Comparison of ENCODE assay signal across 16 cellular contexts in the genomic region with DNA sequence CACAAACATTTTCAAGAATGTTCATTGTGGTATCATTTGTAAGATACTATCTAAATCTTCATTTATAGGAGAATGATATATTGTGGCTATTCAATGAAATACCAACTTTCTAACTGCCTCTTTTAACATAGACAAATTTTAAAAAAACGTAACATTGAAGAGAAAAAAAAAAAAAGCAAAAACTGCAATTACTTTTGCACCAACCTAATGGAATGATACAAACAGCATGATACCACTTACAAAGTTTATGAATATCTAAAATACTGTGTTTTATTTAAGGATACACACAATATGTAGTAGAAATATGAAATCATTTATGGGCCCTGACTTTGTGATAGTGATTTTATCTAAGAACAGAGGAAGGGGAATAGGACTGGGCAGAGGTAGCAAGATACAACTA. TPM values are rescaled to one million over a fixed set of nuclear protein-coding genes. Genes with fewer than 3 reads are reported as not detected.
DNase-seq lines count a peak whose midpoint lies in the region; ATAC-seq, FAIRE-seq and TF ChIP-seq lines count a peak whose summit lies in the region.
"Had no signal": no experiment of that assay in that cellular context is flagged by ENCODE, and none has a peak within 500 bp of the region (broad histone marks: within the 10 kb centered on the region; RNA-seq: fewer than 3 reads in every experiment).

No MANE protein-coding gene starts in this region.

- no peak overlapping the region for H3K4me3 Mint-ChIP-seq in activated naive CD4-positive, alpha-beta T cell treated with anti-CD3 and anti-CD28 coated beads, Interleukin-2, amount 50 U/mL, for 24 hours
- no peak overlapping the region for H3K4me3 Mint-ChIP-seq in activated naive CD4-positive, alpha-beta T cell treated with anti-CD3 and anti-CD28 coated beads for 36 hours
- H3K4me3 Mint-ChIP-seq: CD8-positive, alpha-beta T cell; IgD-negative memory B cell had no signal

- no peaks in the 10 kb centered on the region for H3K9me3 Mint-ChIP-seq in activated naive CD4-positive, alpha-beta T cell treated with anti-CD3 and anti-CD28 coated beads, Interleukin-2, amount 50 U/mL, for 24 hours
- H3K9me3 Mint-ChIP-seq in activated naive CD4-positive, alpha-beta T cell treated with anti-CD3 and anti-CD28 coated beads for 36 hours: no peaks in the 10 kb centered on the region
- H3K9me3 Mint-ChIP-seq: CD8-positive, alpha-beta T cell; IgD-negative memory B cell had no signal

- no peak for TF ChIP-seq CTCF in K562 (IDR thresholded peaks at IDR 0.05 in 2 of 3, conservative IDR thresholded peaks at IDR 0.05 in 1 of 3; ENCODE audit: insufficient read depth in 2 of 3, low read depth in 1 of 3, low read length in 3 of 3)

- no peaks in the 10 kb centered on the region for H3K27me3 Mint-ChIP-seq in activated naive CD4-positive, alpha-beta T cell treated with anti-CD3 and anti-CD28 coated beads, Interleukin-2, amount 50 U/mL, for 24 hours
- H3K27me3 Mint-ChIP-seq in activated naive CD4-positive, alpha-beta T cell treated with anti-CD3 and anti-CD28 coated beads for 36 hours (ENCODE audit: low read depth): no peaks in the 10 kb centered on the region
- H3K27me3 Mint-ChIP-seq: IgD-negative memory B cell had no signal

- CTCF ChIA-PET in activated naive CD4-positive, alpha-beta T cell treated with anti-CD3 and anti-CD28 coated beads for 36 hours (lab: Charles Lee): no interaction called here
- CTCF ChIA-PET in HEK293T (lab: Yijun Ruan, JAX): no interaction called here
- CTCF ChIA-PET in K562 (lab: Yijun Ruan, JAX; ENCODE audit: low intra/inter-chr PET ratio): no interaction called here

- BruUV-seq in K562 (replicated peaks; lab: Mats Ljungman, UMichigan): no TSS peak

- no peaks in the 10 kb centered on the region for H3K9me3 ChIP-seq in K562 (replicated peaks; ENCODE audit: control insufficient read depth, insufficient read depth, low read depth, low read length)
- H3K9me3 ChIP-seq: BE2C had no signal

- H3K4me1 ChIP-seq in K562 (replicated peaks in 1 of 2; ENCODE audit: control insufficient read depth in 2 of 2, insufficient read depth in 2 of 2, low read length in 2 of 2): no peaks in the 10 kb centered on the region
- H3K4me1 ChIP-seq: BE2C had no signal

- FAIRE-seq in K562 (lab: Jason Lieb, UNC): no peak

- H3K4me1 Mint-ChIP-seq in activated naive CD4-positive, alpha-beta T cell treated with anti-CD3 and anti-CD28 coated beads, Interleukin-2, amount 50 U/mL, for 24 hours: no peaks in the 10 kb centered on the region
- peaks cover 3% of the 10 kb centered on the region for H3K4me1 Mint-ChIP-seq in activated naive CD4-positive, alpha-beta T cell treated with anti-CD3 and anti-CD28 coated beads for 36 hours (ENCODE audit: low read depth)

- H3K36me3 Mint-ChIP-seq in activated naive CD4-positive, alpha-beta T cell treated with anti-CD3 and anti-CD28 coated beads, Interleukin-2, amount 50 U/mL, for 24 hours: peaks cover 24% of the 10 kb centered on the region
- peaks cover 48% of the 10 kb centered on the region for H3K36me3 Mint-ChIP-seq in activated naive CD4-positive, alpha-beta T cell treated with anti-CD3 and anti-CD28 coated beads for 36 hours (ENCODE audit: low read depth)

- H3K36me3 ChIP-seq in K562 (ENCODE audit: control insufficient read depth, insufficient read depth, low read length): peaks cover 91% of the 10 kb centered on the region

- no peak overlapping the region for H3K9ac ChIP-seq in K562 (ENCODE audit: insufficient read depth in 1 of 2, low read depth in 2 of 2, low read length in 2 of 2)
- H3K9ac ChIP-seq: GM23248, KMS-11 had no signal

- no peaks in the 10 kb centered on the region for H3K79me2 ChIP-seq in K562 (ENCODE audit: control insufficient read depth, insufficient read depth, low read length)

- no peak for TF ChIP-seq RAD21 in K562 (CRISPR knock-in tag; conservative IDR thresholded peaks at IDR 0.05 in 1 of 2, IDR thresholded peaks at IDR 0.05 in 1 of 2)

- 73% methylated on average over 1 of the region's 1 CpG for WGBS in K562 (ENCODE audit: insufficient coverage, low coverage, missing lambda C conversion rate)

- POLR2A ChIA-PET in HEK293T (lab: Yijun Ruan, JAX): no interaction called here
- POLR2A ChIA-PET in K562 (lab: Yijun Ruan, JAX): interaction anchor here (1.0 kb wide), 1 partner anchor 13 kb away, joined by 3 read pairs; no protein-coding TSS in a partner anchor

- no peak for ATAC-seq in K562
- ATAC-seq in GM21381 (IDR thresholded peaks at IDR 0.05; ENCODE audit: unreplicated experiment): no peak
- ATAC-seq: CD8-positive, alpha-beta T cell had no signal

- no peak overlapping the region for H3K4me2 ChIP-seq in K562 (ENCODE audit: insufficient read depth, low read length)
- H3K4me2 ChIP-seq: KMS-11 had no signal

- H2AFZ ChIP-seq in K562 (ENCODE audit: low read depth, low read length): no peak overlapping the region
- H2AFZ ChIP-seq: GM23248 had no signal

- in situ Hi-C loops in K562 (cut with MboI): no loop called here

- peak overlapping the region; percentile 62 for H3K27ac Mint-ChIP-seq in activated naive CD4-positive, alpha-beta T cell treated with anti-CD3 and anti-CD28 coated beads, Interleukin-2, amount 50 U/mL, for 24 hours
- no peak overlapping the region for H3K27ac Mint-ChIP-seq in activated naive CD4-positive, alpha-beta T cell treated with anti-CD3 and anti-CD28 coated beads for 36 hours
- H3K27ac Mint-ChIP-seq: CD8-positive, alpha-beta T cell; IgD-negative memory B cell had no signal

- no peak for DNase-seq in activated naive CD4-positive, alpha-beta T cell treated with anti-CD3 and anti-CD28 coated beads for 36 hours
- no peak for DNase-seq in HEK293T (ENCODE audit: extremely low spot score)
- DNase-seq in K562 (ENCODE audit: extremely low read depth in 1 of 4, low spot score in 3 of 4): no peak
- no peak for DNase-seq in NCI-H524 (lab: John Stamatoyannopoulos, UW)
- DNase-seq in effector CD4-positive, alpha-beta T cell: no peak
- DNase-seq: BE2C; CD8-positive, alpha-beta T cell; COR-L47; DMS53; GF-D8; GM23248; H7 had no signal

- H3K27me3 ChIP-seq in K562 (ENCODE audit: control insufficient read depth in 2 of 2, insufficient read depth in 2 of 2, low read length in 2 of 2): no peaks in the 10 kb centered on the region
- H3K27me3 ChIP-seq: BE2C had no signal

- no peak for TF ChIP-seq EP300 in K562 (IDR thresholded peaks at IDR 0.05; ENCODE audit: low read length)

- no peak overlapping the region for H3K4me3 ChIP-seq in K562
- H3K4me3 ChIP-seq: GM23248 had no signal

- intact Hi-C loops in activated naive CD4-positive, alpha-beta T cell treated with anti-CD3 and anti-CD28 coated beads for 36 hours (cut with micrococcal nuclease): no loop called here
- intact Hi-C loops in K562 (cut with micrococcal nuclease): no loop called here

- no peak overlapping the region for H3K27ac ChIP-seq in K562 (ENCODE audit: extremely low read depth, low read depth, low read length)
- H3K27ac ChIP-seq: GM23248, KMS-11 had no signal

- no peaks in the 10 kb centered on the region for H4K20me1 ChIP-seq in K562 (replicated peaks; ENCODE audit: control insufficient read depth, insufficient read depth, low read length)

- no peak for TF ChIP-seq POLR2A in K562 (conservative IDR thresholded peaks at IDR 0.05)

- H3K9me1 ChIP-seq in K562 (ENCODE audit: control insufficient read depth, insufficient read depth, low read length): no peaks in the 10 kb centered on the region

RNA-seq across cellular contexts. Expression of gene PSMD5, which starts 24.1 kb away (rescaled TPM):
- 10 to 100 TPM; 62.1 to 63.5 TPM for total RNA-seq in activated naive CD4-positive, alpha-beta T cell treated with anti-CD3 and anti-CD28 coated beads for 36 hours
- total RNA-seq in K562 (2011; cell fraction: chromatin; rRNA removed; ENCODE audit: low replicate concordance): 59.3 and 197 TPM in 2 replicates
- 30.2 and 45.4 TPM in 2 replicates for total RNA-seq in K562 (2011; cell fraction: nucleolus; rRNA removed)
- total RNA-seq in K562 (2011; cell fraction: nucleoplasm; rRNA removed): 90.6 and 121 TPM in 2 replicates
- total RNA-seq in K562 (2014; rRNA removed): 51.0 and 55.3 TPM in 2 replicates
- total RNA-seq in K562 (2014; rRNA removed; fragmentation: Illumina TruSeq; extraction: Trizol): 76.3 and 83.0 TPM in 2 replicates
- 65.1 and 72.5 TPM in 2 replicates for total RNA-seq in K562 (2015; rRNA removed; fragmentation: Illumina TruSeq; extraction: Trizol)
- total RNA-seq in K562 (2021): 136 and 148 TPM in 2 replicates
- polyA plus RNA-seq in K562 (2011; rRNA removed): 107 and 148 TPM in 2 replicates
- polyA plus RNA-seq in K562 (2011; cell fraction: cytosol; rRNA removed): 39.0 and 70.9 TPM in 2 replicates
- 34.5 and 37.0 TPM in 2 replicates for polyA plus RNA-seq in K562 (2011; cell fraction: nucleus; rRNA removed)
- polyA plus RNA-seq in K562 (2012): 54.7 and 61.5 TPM in 2 replicates
- 90.1 and 114 TPM in 2 replicates for polyA plus RNA-seq in K562 (2014; fragmentation: Illumina TruSeq; extraction: Trizol)
- 10 to 100 TPM; 46.4 to 60.9 TPM for polyA plus RNA-seq in K562 (2014; fragmentation: Nextera tagmentation; extraction: Ambion mirVana)
- polyA plus RNA-seq in K562 (2014; rRNA removed): 89.4 and 95.6 TPM in 2 replicates
- 115 and 116 TPM in 2 replicates for polyA minus RNA-seq in K562 (2011; rRNA and poly(A)+ RNA removed)
- 48.7 and 58.2 TPM in 2 replicates for polyA minus RNA-seq in K562 (2011; cell fraction: cytosol; rRNA and poly(A)+ RNA removed)
- polyA minus RNA-seq in K562 (2011; cell fraction: nucleus; rRNA and poly(A)+ RNA removed): 28.4 and 53.9 TPM in 2 replicates

RNA-seq across cellular contexts. Expression of gene FBXW2, which starts 25.4 kb away (rescaled TPM):
- total RNA-seq in activated naive CD4-positive, alpha-beta T cell treated with anti-CD3 and anti-CD28 coated beads for 36 hours: 10 to 100 TPM; 60.8 to 64.4 TPM
- 68.9 and 132 TPM in 2 replicates for total RNA-seq in K562 (2011; cell fraction: chromatin; rRNA removed; ENCODE audit: low replicate concordance)
- total RNA-seq in K562 (2011; cell fraction: nucleolus; rRNA removed): 44.0 and 45.8 TPM in 2 replicates
- 87.5 and 126 TPM in 2 replicates for total RNA-seq in K562 (2011; cell fraction: nucleoplasm; rRNA removed)
- total RNA-seq in K562 (2014; rRNA removed) (24.5 and 26.8 TPM in 2 replicates), K562 (2014; rRNA removed; fragmentation: Illumina TruSeq; extraction: Trizol) (31.3 and 35.6 TPM in 2 replicates), K562 (2015; rRNA removed; fragmentation: Illumina TruSeq; extraction: Trizol) (27.6 and 28.1 TPM in 2 replicates), K562 (2021) (46.7 and 50.0 TPM in 2 replicates)
- polyA plus RNA-seq in K562 (2011; rRNA removed) (50.2 and 57.8 TPM in 2 replicates), K562 (2014; fragmentation: Illumina TruSeq; extraction: Trizol) (28.0 and 29.9 TPM in 2 replicates), K562 (2014; fragmentation: Nextera tagmentation; extraction: Ambion mirVana) (1 to 10 TPM; 2.5 to 2.9 TPM), K562 (2014; rRNA removed) (40.6 and 46.9 TPM in 2 replicates)
- 24.2 and 45.4 TPM in 2 replicates for polyA plus RNA-seq in K562 (2011; cell fraction: cytosol; rRNA removed)
- polyA plus RNA-seq in K562 (2011; cell fraction: nucleus; rRNA removed): 52.8 and 54.2 TPM in 2 replicates
- polyA plus RNA-seq in K562 (2012): 14.4 and 22.9 TPM in 2 replicates
- polyA minus RNA-seq in K562 (2011; rRNA and poly(A)+ RNA removed): 72.2 and 86.8 TPM in 2 replicates
- polyA minus RNA-seq in K562 (2011; cell fraction: cytosol; rRNA and poly(A)+ RNA removed): 17.1 and 20.9 TPM in 2 replicates
- polyA minus RNA-seq in K562 (2011; cell fraction: nucleus; rRNA and poly(A)+ RNA removed): 35.3 and 73.3 TPM in 2 replicates

RNA-seq across cellular contexts. Expression of gene PHF19, which starts 58.4 kb away (rescaled TPM):
- total RNA-seq in activated naive CD4-positive, alpha-beta T cell treated with anti-CD3 and anti-CD28 coated beads for 36 hours: 100 to 1,000 TPM; 289 to 295 TPM
- total RNA-seq in K562 (2011; cell fraction: chromatin; rRNA removed; ENCODE audit: low replicate concordance): 622 and 1,187 TPM in 2 replicates
- 570 and 625 TPM in 2 replicates for total RNA-seq in K562 (2011; cell fraction: nucleolus; rRNA removed)
- 592 and 663 TPM in 2 replicates for total RNA-seq in K562 (2011; cell fraction: nucleoplasm; rRNA removed)
- 255 and 312 TPM in 2 replicates for total RNA-seq in K562 (2014; rRNA removed)
- 191 and 211 TPM in 2 replicates for total RNA-seq in K562 (2014; rRNA removed; fragmentation: Illumina TruSeq; extraction: Trizol)
- 240 and 241 TPM in 2 replicates for total RNA-seq in K562 (2015; rRNA removed; fragmentation: Illumina TruSeq; extraction: Trizol)
- 372 and 373 TPM in 2 replicates for total RNA-seq in K562 (2021)
- polyA plus RNA-seq in K562 (2011; rRNA removed): 403 and 414 TPM in 2 replicates
- 475 and 721 TPM in 2 replicates for polyA plus RNA-seq in K562 (2011; cell fraction: cytosol; rRNA removed)
- polyA plus RNA-seq in K562 (2011; cell fraction: nucleus; rRNA removed): 1,109 and 1,436 TPM in 2 replicates
- polyA plus RNA-seq in K562 (2012): 275 and 342 TPM in 2 replicates
- polyA plus RNA-seq in K562 (2014; fragmentation: Illumina TruSeq; extraction: Trizol): 292 and 365 TPM in 2 replicates
- polyA plus RNA-seq in K562 (2014; fragmentation: Nextera tagmentation; extraction: Ambion mirVana): 100 to 1,000 TPM in 1 of 2 experiments, 10 to 100 TPM in 1; 95.8 to 140 TPM
- 312 TPM in 2 replicates for polyA plus RNA-seq in K562 (2014; rRNA removed)
- 333 and 440 TPM in 2 replicates for polyA minus RNA-seq in K562 (2011; rRNA and poly(A)+ RNA removed)
- polyA minus RNA-seq in K562 (2011; cell fraction: cytosol; rRNA and poly(A)+ RNA removed): 286 and 300 TPM in 2 replicates
- polyA minus RNA-seq in K562 (2011; cell fraction: nucleus; rRNA and poly(A)+ RNA removed): 297 and 330 TPM in 2 replicates
